ENCODE assay signal across 15 cellular contexts in the genomic region with DNA sequence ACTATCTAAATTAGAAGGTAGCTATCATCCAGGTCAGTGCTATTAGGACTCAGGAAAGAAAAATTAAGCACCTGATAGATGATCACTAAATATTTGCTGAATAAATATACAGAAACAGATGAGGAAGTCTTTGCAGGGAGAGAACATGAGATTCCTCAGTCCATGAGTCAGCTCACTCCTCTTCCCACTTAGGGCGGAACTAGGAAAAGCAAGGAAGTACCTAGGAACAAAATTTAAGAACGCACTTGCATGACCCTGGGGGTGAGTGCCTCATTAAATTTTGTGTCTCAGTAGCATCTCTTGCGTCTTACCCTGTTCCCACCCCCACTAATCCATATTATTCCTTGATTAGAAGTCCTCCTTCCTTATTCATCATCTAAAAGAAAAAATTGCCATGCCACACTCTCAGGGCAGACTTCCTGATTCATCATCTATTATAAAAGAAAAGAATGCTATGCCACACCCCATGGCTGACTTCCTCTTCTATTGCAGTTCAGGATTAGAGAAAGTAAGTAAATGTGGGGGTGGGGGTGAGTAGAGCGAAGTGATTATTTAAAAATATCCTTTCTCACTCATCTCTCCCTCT.
"Had no signal": no experiment of that assay in that cellular context is flagged by ENCODE, and none has a peak within 500 bp of the region (broad histone marks: within the 10 kb centered on the region; RNA-seq: fewer than 3 reads in every experiment).

No MANE protein-coding gene starts in this region.

- H3K4me3 ChIP-seq: body of pancreas, esophagus muscularis mucosa, heart right ventricle, uterus had no signal

- H3K4me1 Mint-ChIP-seq: activated naive CD4-positive, alpha-beta T cell treated with anti-CD3 and anti-CD28 coated beads, Interleukin-2, amount 10 ng/mL, durations not matched to agents 7 days and 5 days; naive B cell had no signal

- H3K4me1 ChIP-seq: body of pancreas, esophagus muscularis mucosa, uterus had no signal

- H3K27me3 ChIP-seq: body of pancreas, esophagus muscularis mucosa, heart right ventricle, uterus had no signal

- ATAC-seq: body of pancreas, heart right ventricle had no signal

- H3K36me3 ChIP-seq: esophagus muscularis mucosa, heart right ventricle, uterus had no signal

- H3K27ac Mint-ChIP-seq: activated naive CD4-positive, alpha-beta T cell treated with anti-CD3 and anti-CD28 coated beads, Interleukin-2, amount 10 ng/mL, durations not matched to agents 7 days and 5 days; dendritic cell treated with granulocyte-macrophage colony-stimulating factor and Interleukin-4, amounts not matched to agents 40 ng/mL and 50 ng/mL, for 4 days; endodermal cell; naive B cell had no signal

- H3K27me3 Mint-ChIP-seq: activated naive CD4-positive, alpha-beta T cell treated with anti-CD3 and anti-CD28 coated beads, Interleukin-2, amount 10 ng/mL, durations not matched to agents 7 days and 5 days; dendritic cell treated with granulocyte-macrophage colony-stimulating factor and Interleukin-4, amounts not matched to agents 40 ng/mL and 50 ng/mL, for 4 days; naive B cell had no signal

- H3K27ac ChIP-seq: body of pancreas, esophagus muscularis mucosa, heart right ventricle, uterus had no signal

- H3K36me3 Mint-ChIP-seq: activated naive CD4-positive, alpha-beta T cell treated with anti-CD3 and anti-CD28 coated beads, Interleukin-2, amount 10 ng/mL, durations not matched to agents 7 days and 5 days; naive B cell had no signal

- H3K9me3 Mint-ChIP-seq: endodermal cell had no signal

- DNase-seq: activated CD4-positive, alpha-beta T cell treated with anti-CD3 and anti-CD28 coated beads for 48 hours; activated CD8-positive, alpha-beta memory T cell treated with anti-CD3 and anti-CD28 coated beads for 24 hours; activated naive CD4-positive, alpha-beta T cell treated with anti-CD3 and anti-CD28 coated beads, Interleukin-2, amount 10 ng/mL, durations not matched to agents 7 days and 5 days; body of pancreas; endodermal cell; foreskin melanocyte; heart right ventricle; midbrain; naive B cell; stimulated activated CD4-positive, alpha-beta T cell treated with anti-CD3 and anti-CD28 coated beads, Interleukin-15, amount 100 ng/mL, for 24 hours; SW 1271; T-helper 9 cell; uterus had no signal

- H3K4me3 Mint-ChIP-seq: activated naive CD4-positive, alpha-beta T cell treated with anti-CD3 and anti-CD28 coated beads, Interleukin-2, amount 10 ng/mL, durations not matched to agents 7 days and 5 days; dendritic cell treated with granulocyte-macrophage colony-stimulating factor and Interleukin-4, amounts not matched to agents 40 ng/mL and 50 ng/mL, for 4 days; endodermal cell; naive B cell had no signal

- H3K9me3 ChIP-seq: body of pancreas, esophagus muscularis mucosa, uterus had no signal
